ENCODE assay signal across 22 cellular contexts in genomic region chr18:2974731-2975130, GRCh38. TPM values are rescaled to one million over a fixed set of nuclear protein-coding genes. Genes with fewer than 3 reads are reported as not detected.
DNase-seq lines count a peak whose midpoint lies in the region; ATAC-seq and TF ChIP-seq lines count a peak whose summit lies in the region.
"Had no signal": no experiment of that assay in that cellular context is flagged by ENCODE, and none has a peak within 500 bp of the region (broad histone marks: within the 10 kb centered on the region; RNA-seq: fewer than 3 reads in every experiment).

No MANE protein-coding gene starts in this region.

- peaks cover 66% of the 10 kb centered on the region for H3K36me3 Mint-ChIP-seq in activated CD4-positive, alpha-beta T cell treated with anti-CD3 and anti-CD28 coated beads for 36 hours (ENCODE audit: low read depth)
- H3K36me3 Mint-ChIP-seq in CD8-positive, alpha-beta T cell: peaks cover 45% of the 10 kb centered on the region
- peaks cover 58% of the 10 kb centered on the region for H3K36me3 Mint-ChIP-seq in activated naive CD8-positive, alpha-beta T cell treated with anti-CD3 and anti-CD28 coated beads for 36 hours
- H3K36me3 Mint-ChIP-seq in nephron progenitor cell (ENCODE audit: low read depth): peaks cover 57% of the 10 kb centered on the region

- peak overlapping the region; percentile 74 for H3K27ac Mint-ChIP-seq in activated CD4-positive, alpha-beta T cell treated with anti-CD3 and anti-CD28 coated beads for 36 hours
- H3K27ac Mint-ChIP-seq in CD8-positive, alpha-beta T cell: peak overlapping the region; percentile 29
- H3K27ac Mint-ChIP-seq in activated naive CD8-positive, alpha-beta T cell treated with anti-CD3 and anti-CD28 coated beads for 36 hours: peak overlapping the region; percentile 6
- peak overlapping the region; percentile 25 for H3K27ac Mint-ChIP-seq in nephron progenitor cell
- H3K27ac Mint-ChIP-seq: activated naive CD4-positive, alpha-beta T cell treated with anti-CD3 and anti-CD28 coated beads, Interleukin-2, amount 10 ng/mL, durations not matched to agents 7 days and 5 days; brain had no signal

- H3K4me3 Mint-ChIP-seq in activated CD4-positive, alpha-beta T cell treated with anti-CD3 and anti-CD28 coated beads for 36 hours: no peak overlapping the region
- no peak overlapping the region for H3K4me3 Mint-ChIP-seq in CD8-positive, alpha-beta T cell
- H3K4me3 Mint-ChIP-seq in activated naive CD8-positive, alpha-beta T cell treated with anti-CD3 and anti-CD28 coated beads for 36 hours: no peak overlapping the region
- H3K4me3 Mint-ChIP-seq in nephron progenitor cell: no peak overlapping the region
- H3K4me3 Mint-ChIP-seq: activated naive CD4-positive, alpha-beta T cell treated with anti-CD3 and anti-CD28 coated beads, Interleukin-2, amount 10 ng/mL, durations not matched to agents 7 days and 5 days; brain had no signal

- TF ChIP-seq CTCF in CD8-positive, alpha-beta T cell (IDR thresholded peaks at IDR 0.05): no peak
- TF ChIP-seq CTCF in nephron progenitor cell (IDR thresholded peaks at IDR 0.05) (no peak), coronary artery (IDR thresholded peaks at IDR 0.05) (no peak), BE2C (IDR thresholded peaks at IDR 0.05; ENCODE audit: low read depth, low read length) (no peak)

- H3K27me3 Mint-ChIP-seq in activated CD4-positive, alpha-beta T cell treated with anti-CD3 and anti-CD28 coated beads for 36 hours: no peaks in the 10 kb centered on the region
- no peaks in the 10 kb centered on the region for H3K27me3 Mint-ChIP-seq in CD8-positive, alpha-beta T cell (ENCODE audit: low read depth)
- H3K27me3 Mint-ChIP-seq in activated naive CD8-positive, alpha-beta T cell treated with anti-CD3 and anti-CD28 coated beads for 36 hours: no peaks in the 10 kb centered on the region
- H3K27me3 Mint-ChIP-seq in nephron progenitor cell (ENCODE audit: low read depth, poor library complexity): no peaks in the 10 kb centered on the region
- H3K27me3 Mint-ChIP-seq: activated naive CD4-positive, alpha-beta T cell treated with anti-CD3 and anti-CD28 coated beads, Interleukin-2, amount 10 ng/mL, durations not matched to agents 7 days and 5 days; brain had no signal

- peaks cover 80% of the 10 kb centered on the region for H3K4me1 ChIP-seq in CD8-positive, alpha-beta T cell (ENCODE audit: insufficient read depth, low read length)
- H3K4me1 ChIP-seq in BE2C: no peaks in the 10 kb centered on the region

- no peaks in the 10 kb centered on the region for H3K27me3 ChIP-seq in CD8-positive, alpha-beta T cell (ENCODE audit: insufficient read depth, low read length)
- H3K27me3 ChIP-seq in BE2C: no peaks in the 10 kb centered on the region
- H3K27me3 ChIP-seq: upper lobe of left lung had no signal

- H3K36me3 ChIP-seq in CD8-positive, alpha-beta T cell (ENCODE audit: insufficient read depth, low read length): no peaks in the 10 kb centered on the region
- no peaks in the 10 kb centered on the region for H3K36me3 ChIP-seq in BE2C
- H3K36me3 ChIP-seq: left ventricle myocardium inferior, upper lobe of left lung had no signal

- no peak for DNase-seq in activated CD4-positive, alpha-beta T cell treated with anti-CD3 and anti-CD28 coated beads for 36 hours
- DNase-seq in activated CD4-positive, alpha-beta T cell treated with anti-CD3 and anti-CD28 coated beads, Interleukin-2, amount 50 U/mL, for 4 hours: no peak
- no peak for DNase-seq in CD8-positive, alpha-beta T cell
- DNase-seq in activated naive CD8-positive, alpha-beta T cell treated with anti-CD3 and anti-CD28 coated beads for 36 hours: no peak
- DNase-seq in nephron progenitor cell: no peak
- DNase-seq in coronary artery (ENCODE audit: low spot score): no peak
- DNase-seq in BE2C: no peak
- DNase-seq: 8988T; activated CD8-positive, alpha-beta memory T cell treated with anti-CD3 and anti-CD28 coated beads, Interleukin-2, amount 50 U/mL, for 48 hours; activated naive CD4-positive, alpha-beta T cell treated with anti-CD3 and anti-CD28 coated beads, Interleukin-2, amount 10 ng/mL, durations not matched to agents 7 days and 5 days; AML-193; head of caudate nucleus; left ventricle myocardium inferior; NCI-H1092; NCI-H2081; NCI-H446 treated with DMSO at 0.1 percent for 48 hours; small intestine; T-helper 9 cell; upper lobe of left lung had no signal

- no peaks in the 10 kb centered on the region for H3K9me3 Mint-ChIP-seq in activated CD4-positive, alpha-beta T cell treated with anti-CD3 and anti-CD28 coated beads for 36 hours (ENCODE audit: low read depth)
- H3K9me3 Mint-ChIP-seq in CD8-positive, alpha-beta T cell: no peaks in the 10 kb centered on the region
- H3K9me3 Mint-ChIP-seq in activated naive CD8-positive, alpha-beta T cell treated with anti-CD3 and anti-CD28 coated beads for 36 hours: no peaks in the 10 kb centered on the region
- H3K9me3 Mint-ChIP-seq in nephron progenitor cell: no peaks in the 10 kb centered on the region
- H3K9me3 Mint-ChIP-seq: activated naive CD4-positive, alpha-beta T cell treated with anti-CD3 and anti-CD28 coated beads, Interleukin-2, amount 10 ng/mL, durations not matched to agents 7 days and 5 days had no signal

- H3K27ac ChIP-seq in CD8-positive, alpha-beta T cell (ENCODE audit: low read depth, low read length): no peak overlapping the region
- no peak overlapping the region for H3K27ac ChIP-seq in coronary artery
- H3K27ac ChIP-seq: SK-N-MC had no signal

- H3K9me3 ChIP-seq in CD8-positive, alpha-beta T cell (ENCODE audit: low read length): no peaks in the 10 kb centered on the region
- no peaks in the 10 kb centered on the region for H3K9me3 ChIP-seq in BE2C
- H3K9me3 ChIP-seq: left ventricle myocardium inferior, upper lobe of left lung had no signal

- no peak for ATAC-seq in activated CD4-positive, alpha-beta T cell treated with anti-CD3 and anti-CD28 coated beads for 36 hours
- ATAC-seq in CD8-positive, alpha-beta T cell: no peak
- ATAC-seq in GM19455 (IDR thresholded peaks at IDR 0.05; ENCODE audit: unreplicated experiment): no peak

- intact Hi-C loops in activated CD4-positive, alpha-beta T cell treated with anti-CD3 and anti-CD28 coated beads for 36 hours (cut with DNase I, micrococcal nuclease): loop anchor here in 1 of 2 experiments (5.0 kb wide), 1 partner anchor 618 kb away; no protein-coding TSS in a partner anchor
- intact Hi-C loops in CD8-positive, alpha-beta T cell (cut with DNase I, micrococcal nuclease): loop anchor here in 1 of 2 experiments (5.0 kb wide), 1 partner anchor 618 kb away; no protein-coding TSS in a partner anchor

- peaks cover 92% of the 10 kb centered on the region for H3K4me1 Mint-ChIP-seq in activated CD4-positive, alpha-beta T cell treated with anti-CD3 and anti-CD28 coated beads for 36 hours
- peaks cover 91% of the 10 kb centered on the region for H3K4me1 Mint-ChIP-seq in CD8-positive, alpha-beta T cell (ENCODE audit: low read depth)
- peaks cover 76% of the 10 kb centered on the region for H3K4me1 Mint-ChIP-seq in activated naive CD8-positive, alpha-beta T cell treated with anti-CD3 and anti-CD28 coated beads for 36 hours
- H3K4me1 Mint-ChIP-seq in nephron progenitor cell: peaks cover 58% of the 10 kb centered on the region

- no peak overlapping the region for H3K4me3 ChIP-seq in CD8-positive, alpha-beta T cell (ENCODE audit: low read depth, low read length)
- H3K4me3 ChIP-seq in coronary artery (no peak overlapping the region), BE2C (ENCODE audit: low read depth, low read length) (no peak overlapping the region)
- H3K4me3 ChIP-seq: left ventricle myocardium inferior, SK-N-MC, upper lobe of left lung had no signal

- POLR2A ChIA-PET in activated CD4-positive, alpha-beta T cell treated with anti-CD3 and anti-CD28 coated beads for 36 hours (lab: Charles Lee): no interaction called here
- POLR2A ChIA-PET in CD8-positive, alpha-beta T cell (lab: Charles Lee): no interaction called here

- CTCF ChIA-PET in activated CD4-positive, alpha-beta T cell treated with anti-CD3 and anti-CD28 coated beads for 36 hours (lab: Charles Lee): interaction anchor here (0.8 to 8.0 kb wide), 4 partner anchors 14 to 272 kb away, joined by 3 to 78 read pairs (median 4); no protein-coding TSS in a partner anchor
- CTCF ChIA-PET in CD8-positive, alpha-beta T cell (lab: Charles Lee): interaction anchor here (1.3 to 14.3 kb wide), 3 partner anchors 11 to 19 kb away, joined by 7 to 127 read pairs (median 64); no protein-coding TSS in a partner anchor

RNA-seq across cellular contexts. Expression of gene LPIN2, which starts 38.2 kb away (rescaled TPM):
- total RNA-seq in activated CD4-positive, alpha-beta T cell treated with anti-CD3 and anti-CD28 coated beads for 36 hours: 10 to 100 TPM; 82.6 to 95.3 TPM
- 10 to 100 TPM; 50.3 to 50.9 TPM for total RNA-seq in CD8-positive, alpha-beta T cell
- 10 to 100 TPM; 56.1 to 61.5 TPM for total RNA-seq in activated naive CD8-positive, alpha-beta T cell treated with anti-CD3 and anti-CD28 coated beads for 36 hours
- 3.6 TPM for polyA plus RNA-seq in BE2C (2012; ENCODE audit: insufficient read depth, insufficient read length, low read depth)

Comparison
In these comparisons a context has a peak if more than half of its experiments do, and no peak if none do; other contexts are left out.
1. H3K27ac Mint-ChIP-seq: peak in every context shown above with its lines; median percentile 74 in activated CD4-positive, alpha-beta T cell treated with anti-CD3 and anti-CD28 coated beads for 36 hours; 29 in CD8-positive, alpha-beta T cell; 25 in nephron progenitor cell; 6 in activated naive CD8-positive, alpha-beta T cell treated with anti-CD3 and anti-CD28 coated beads for 36 hours.